In the genomic region with DNA sequence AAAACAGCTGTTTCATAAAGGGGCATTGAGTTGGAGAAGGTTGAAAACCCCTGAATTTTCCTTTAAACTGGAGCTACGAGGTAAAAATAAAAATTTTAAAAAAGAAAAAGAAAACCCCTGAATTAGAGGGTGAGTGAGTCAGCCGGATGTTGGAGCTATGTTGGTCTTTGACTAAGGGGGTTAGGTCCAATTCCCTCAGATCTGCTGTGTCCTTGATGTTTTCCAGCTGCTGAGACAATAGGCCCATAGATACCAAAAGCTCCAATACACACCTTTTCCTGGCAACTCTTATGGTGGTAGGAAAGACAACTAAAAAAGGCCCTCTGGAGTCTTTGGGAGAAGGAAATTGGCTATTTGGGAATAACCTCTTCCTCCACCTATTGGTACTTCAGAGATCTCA, we compare ENCODE assay signal across 16 cellular contexts.
DNase-seq lines count a peak whose midpoint lies in the region; ATAC-seq and TF ChIP-seq lines count a peak whose summit lies in the region.
"Had no signal": no experiment of that assay in that cellular context is flagged by ENCODE, and none has a peak within 500 bp of the region (broad histone marks: within the 10 kb centered on the region; RNA-seq: fewer than 3 reads in every experiment).

No MANE protein-coding gene starts in this region.

- no peak for ATAC-seq in GM18909 (IDR thresholded peaks at IDR 0.05; ENCODE audit: poor library complexity, unreplicated experiment)
- ATAC-seq: body of pancreas, sciatic nerve had no signal

- TF ChIP-seq POLR2A in esophagus muscularis mucosa (IDR thresholded peaks at IDR 0.05; ENCODE audit: low read depth): no peak

- H3K4me3 ChIP-seq in ascending aorta (no peak overlapping the region), esophagus muscularis mucosa (no peak overlapping the region), smooth muscle cell (no peak overlapping the region)
- H3K4me3 ChIP-seq: body of pancreas, neural progenitor cell, suprapubic skin had no signal

- no peaks in the 10 kb centered on the region for H3K9me3 ChIP-seq in ascending aorta
- H3K9me3 ChIP-seq in esophagus muscularis mucosa: no peaks in the 10 kb centered on the region
- no peaks in the 10 kb centered on the region for H3K9me3 ChIP-seq in smooth muscle cell (replicated peaks; ENCODE audit: low read depth)
- H3K9me3 ChIP-seq: body of pancreas, suprapubic skin had no signal

- TF ChIP-seq CTCF in ascending aorta (IDR thresholded peaks at IDR 0.05) (no peak), esophagus muscularis mucosa (IDR thresholded peaks at IDR 0.05) (no peak), smooth muscle cell (IDR thresholded peaks at IDR 0.05; ENCODE audit: borderline replicate concordance, insufficient read depth, poor library complexity, severe bottlenecking) (no peak)

- H3K79me2 ChIP-seq in smooth muscle cell (ENCODE audit: low read depth): no peaks in the 10 kb centered on the region

- H3F3A ChIP-seq in smooth muscle cell (ENCODE audit: low read depth): peaks cover 9% of the 10 kb centered on the region

- no peaks in the 10 kb centered on the region for H3K36me3 ChIP-seq in ascending aorta
- no peaks in the 10 kb centered on the region for H3K36me3 ChIP-seq in esophagus muscularis mucosa
- H3K36me3 ChIP-seq in smooth muscle cell (ENCODE audit: low read depth): no peaks in the 10 kb centered on the region
- H3K36me3 ChIP-seq: neural progenitor cell, suprapubic skin had no signal

- DNase-seq in HT1080 (ENCODE audit: low read depth) (peak; percentile 92), ascending aorta (ENCODE audit: low spot score in 2 of 2) (no peak), esophagus muscularis mucosa (ENCODE audit: extremely low spot score) (no peak), smooth muscle cell (lab: John Stamatoyannopoulos, UW; ENCODE audit: unreplicated experiment) (no peak), kidney tubule cell (ENCODE audit: low spot score) (no peak)
- DNase-seq in activated CD8-positive, alpha-beta memory T cell treated with anti-CD3 and anti-CD28 coated beads, Interleukin-2, amount 50 U/mL, for 48 hours: no peak
- DNase-seq: activated naive CD4-positive, alpha-beta T cell treated with Interleukin-2 at 50 U/mL for 16 hours; body of pancreas; DND-41; H7; NCI-H1092 treated with DMSO at 0.1 percent for 48 hours; stimulated activated CD4-positive, alpha-beta T cell treated with anti-CD3 and anti-CD28 coated beads, Interleukin-2, amount 100 ng/mL, for 48 hours had no signal

- 73% methylated on average over 2 of the region's 2 CpGs for WGBS in esophagus muscularis mucosa
- 74% methylated on average over 2 of the region's 2 CpGs for WGBS in smooth muscle cell (ENCODE audit: low lambda C conversion rate)

- peak overlapping the region; percentile 78 to 79 for H3K27ac ChIP-seq in ascending aorta
- H3K27ac ChIP-seq in esophagus muscularis mucosa (replicated peaks in 1 of 4): peak overlapping the region in 3 of 4 donors; percentile 23 to 51 (median 35)
- H3K27ac ChIP-seq in smooth muscle cell (ENCODE audit: low read depth): peak overlapping the region; percentile 66
- H3K27ac ChIP-seq: body of pancreas, neural progenitor cell, suprapubic skin had no signal

- intact Hi-C loops in ascending aorta (cut with DNase I): loop anchor here (5.0 kb wide), 1 partner anchor 144 kb away; no protein-coding TSS in a partner anchor
- intact Hi-C loops in esophagus muscularis mucosa (cut with DNase I): loop anchor here (10.0 kb wide), 1 partner anchor 82 kb away; no protein-coding TSS in a partner anchor

- TF ChIP-seq EP300 in esophagus muscularis mucosa (IDR thresholded peaks at IDR 0.05): no peak

- H3K4me1 ChIP-seq in ascending aorta: peaks cover 11 to 46% of the 10 kb centered on the region in 2 donors
- H3K4me1 ChIP-seq in esophagus muscularis mucosa: peaks cover 36 to 67% (median 61%) of the 10 kb centered on the region in 4 donors
- peaks cover 17% of the 10 kb centered on the region for H3K4me1 ChIP-seq in smooth muscle cell (ENCODE audit: low read depth)

- no peaks in the 10 kb centered on the region for H4K20me1 ChIP-seq in smooth muscle cell (ENCODE audit: low read depth)

- H2AFZ ChIP-seq in smooth muscle cell (ENCODE audit: low read depth): no peak overlapping the region
- H2AFZ ChIP-seq: neural progenitor cell had no signal

- H3K4me2 ChIP-seq in smooth muscle cell: no peak overlapping the region
- H3K4me2 ChIP-seq: neural progenitor cell had no signal

- no peak overlapping the region for H3K9ac ChIP-seq in smooth muscle cell (ENCODE audit: low read depth)
- H3K9ac ChIP-seq: neural progenitor cell had no signal

- H3K27me3 ChIP-seq in ascending aorta (no peaks in the 10 kb centered on the region), esophagus muscularis mucosa (no peaks in the 10 kb centered on the region), smooth muscle cell (ENCODE audit: low read depth) (no peaks in the 10 kb centered on the region)
- H3K27me3 ChIP-seq: body of pancreas, neural progenitor cell, suprapubic skin had no signal
